ENCODE assay signal across 21 cellular contexts in genomic region chr4:177301127-177301639, GRCh38. TPM values are rescaled to one million over a fixed set of nuclear protein-coding genes. Genes with fewer than 3 reads are reported as not detected.
DNase-seq lines count a peak whose midpoint lies in the region; ATAC-seq and TF ChIP-seq lines count a peak whose summit lies in the region.
"Had no signal": no experiment of that assay in that cellular context is flagged by ENCODE, and none has a peak within 500 bp of the region (broad histone marks: within the 10 kb centered on the region; RNA-seq: fewer than 3 reads in every experiment).

No MANE protein-coding gene starts in this region.

- no peak overlapping the region for H3K27ac Mint-ChIP-seq in activated CD4-positive, alpha-beta T cell treated with anti-CD3 and anti-CD28 coated beads, Interleukin-2, amount 10 ng/mL, durations not matched to agents 24 days and 14 days
- H3K27ac Mint-ChIP-seq: activated naive CD8-positive, alpha-beta T cell treated with anti-CD3 and anti-CD28 coated beads for 36 hours; brain; natural killer cell; stimulated activated effector memory CD8-positive, alpha-beta T cell treated with anti-CD3 and anti-CD28 coated beads, Interleukin-12 subunit alpha, Interleukin-12 subunit beta, amount 100 ng/mL, for 72 hours had no signal

- H3K36me3 ChIP-seq in Loucy (ENCODE audit: insufficient read depth, low read length): no peaks in the 10 kb centered on the region
- no peaks in the 10 kb centered on the region for H3K36me3 ChIP-seq in OCI-LY7 (ENCODE audit: insufficient read depth, low read length)
- H3K36me3 ChIP-seq: BLaER1 treated with 17β-estradiol and CSF1 and Interleukin-3, amounts not matched to agents 10 nM and 100 nM; Peyer's patch had no signal

- H3K79me2 ChIP-seq in Loucy (ENCODE audit: insufficient read depth, low read length): no peaks in the 10 kb centered on the region
- H3K79me2 ChIP-seq in OCI-LY7 (ENCODE audit: insufficient read depth, low read depth, low read length): no peaks in the 10 kb centered on the region

- no TSS peak for BruUV-seq in OCI-LY7 (replicated peaks; lab: Mats Ljungman, UMichigan)

- H3K36me3 Mint-ChIP-seq in activated CD4-positive, alpha-beta T cell treated with anti-CD3 and anti-CD28 coated beads, Interleukin-2, amount 10 ng/mL, durations not matched to agents 24 days and 14 days (ENCODE audit: low read depth): peaks cover 2% of the 10 kb centered on the region
- H3K36me3 Mint-ChIP-seq: activated naive CD8-positive, alpha-beta T cell treated with anti-CD3 and anti-CD28 coated beads for 36 hours; brain; natural killer cell; stimulated activated effector memory CD8-positive, alpha-beta T cell treated with anti-CD3 and anti-CD28 coated beads, Interleukin-12 subunit alpha, Interleukin-12 subunit beta, amount 100 ng/mL, for 72 hours had no signal

- H3F3A ChIP-seq in Loucy (ENCODE audit: low read depth): no peaks in the 10 kb centered on the region

- intact Hi-C loops in OCI-LY7 (cut with micrococcal nuclease; ENCODE audit: unreplicated experiment): no loop called here
- intact Hi-C loops in activated CD4-positive, alpha-beta T cell treated with anti-CD3 and anti-CD28 coated beads, Interleukin-2, amount 10 ng/mL, durations not matched to agents 24 days and 14 days (cut with micrococcal nuclease): no loop called here

- H3K4me1 ChIP-seq in Loucy (ENCODE audit: insufficient read depth, low read length, poor library complexity, severe bottlenecking) (no peaks in the 10 kb centered on the region), OCI-LY7 (ENCODE audit: insufficient read depth, low read length, poor library complexity, severe bottlenecking) (no peaks in the 10 kb centered on the region)
- H3K4me1 ChIP-seq: Peyer's patch had no signal

- H3K9ac ChIP-seq in Loucy (ENCODE audit: low read depth, low read length, poor library complexity, severe bottlenecking): no peak overlapping the region
- H3K9ac ChIP-seq: BLaER1 treated with 17β-estradiol and CSF1 and Interleukin-3, amounts not matched to agents 10 nM and 100 nM; SK-N-SH had no signal

- CTCF ChIA-PET in OCI-LY7 (lab: Charles Lee; ENCODE audit: unreplicated experiment): interaction anchor here (1.4 kb wide), 1 partner anchor 9 kb away, joined by 6 read pairs; the partner anchor contains the start of gene NEIL3

- ATAC-seq in GM18868 (IDR thresholded peaks at IDR 0.05; ENCODE audit: unreplicated experiment) (peak; percentile 53), HG02973 (IDR thresholded peaks at IDR 0.05; ENCODE audit: unreplicated experiment) (no peak)
- ATAC-seq: left lobe of liver; natural killer cell; stimulated activated effector memory CD8-positive, alpha-beta T cell treated with anti-CD3 and anti-CD28 coated beads, Interleukin-12 subunit alpha, Interleukin-12 subunit beta, amount 100 ng/mL, for 72 hours had no signal

- H3K9me2 ChIP-seq in Loucy (replicated peaks; ENCODE audit: low read depth, low read length) (no peaks in the 10 kb centered on the region), OCI-LY7 (ENCODE audit: insufficient read depth, low read length) (no peaks in the 10 kb centered on the region; the same call in 1 of the 2 replicates)
- H3K9me2 ChIP-seq: SK-N-SH had no signal

- POLR2A ChIA-PET in OCI-LY7 (lab: Charles Lee): interaction anchor here (1.1 to 1.9 kb wide), 2 partner anchors 9 to 13 kb away, joined by 4 to 7 read pairs; no protein-coding TSS in a partner anchor

- H3K9me3 ChIP-seq in Loucy (ENCODE audit: insufficient read depth, low read depth, low read length): peaks cover 5% of the 10 kb centered on the region; the same call in 1 of the 2 replicates
- H3K9me3 ChIP-seq in OCI-LY7 (ENCODE audit: low read length): peaks cover 9% of the 10 kb centered on the region

- H3K4me1 Mint-ChIP-seq in activated CD4-positive, alpha-beta T cell treated with anti-CD3 and anti-CD28 coated beads, Interleukin-2, amount 10 ng/mL, durations not matched to agents 24 days and 14 days: no peaks in the 10 kb centered on the region
- H3K4me1 Mint-ChIP-seq: activated naive CD8-positive, alpha-beta T cell treated with anti-CD3 and anti-CD28 coated beads for 36 hours; brain; natural killer cell; stimulated activated effector memory CD8-positive, alpha-beta T cell treated with anti-CD3 and anti-CD28 coated beads, Interleukin-12 subunit alpha, Interleukin-12 subunit beta, amount 100 ng/mL, for 72 hours had no signal

- no peak for DNase-seq in OCI-LY7 (ENCODE audit: low spot score)
- no peak for DNase-seq in coronary artery (ENCODE audit: low spot score)
- no peak for DNase-seq in NCI-H2081 treated with DMSO at 0.1 percent for 48 hours (lab: John Stamatoyannopoulos, UW)
- DNase-seq in activated CD4-positive, alpha-beta T cell treated with anti-CD3 and anti-CD28 coated beads, Interleukin-2, amount 10 ng/mL, durations not matched to agents 24 days and 14 days: no peak
- DNase-seq in hepatic stellate cell (ENCODE audit: low spot score): no peak
- DNase-seq: activated naive CD8-positive, alpha-beta T cell treated with anti-CD3 and anti-CD28 coated beads for 36 hours; natural killer cell; NCI-H1436; NCI-H2171; NCI-H526; Peyer's patch; posterior cingulate gyrus; SK-N-SH; T1000 had no signal

- H3K9me3 Mint-ChIP-seq in activated CD4-positive, alpha-beta T cell treated with anti-CD3 and anti-CD28 coated beads, Interleukin-2, amount 10 ng/mL, durations not matched to agents 24 days and 14 days: peaks cover 7% of the 10 kb centered on the region
- H3K9me3 Mint-ChIP-seq: stimulated activated effector memory CD8-positive, alpha-beta T cell treated with anti-CD3 and anti-CD28 coated beads, Interleukin-12 subunit alpha, Interleukin-12 subunit beta, amount 100 ng/mL, for 72 hours had no signal

- no peaks in the 10 kb centered on the region for H3K27me3 ChIP-seq in Loucy (ENCODE audit: insufficient read depth, low read length, poor library complexity, severe bottlenecking)
- H3K27me3 ChIP-seq: BLaER1 treated with 17β-estradiol and CSF1 and Interleukin-3, amounts not matched to agents 10 nM and 100 nM; Peyer's patch had no signal

- no peaks in the 10 kb centered on the region for H4K20me1 ChIP-seq in Loucy (ENCODE audit: insufficient read depth, low read length, poor library complexity, severe bottlenecking)
- H4K20me1 ChIP-seq in OCI-LY7 (ENCODE audit: insufficient read depth, low read length): no peaks in the 10 kb centered on the region
- H4K20me1 ChIP-seq: BLaER1 treated with 17β-estradiol and CSF1 and Interleukin-3, amounts not matched to agents 10 nM and 100 nM had no signal

- TF ChIP-seq CTCF in Loucy (conservative IDR thresholded peaks at IDR 0.05; ENCODE audit: low read length): no peak
- TF ChIP-seq CTCF in OCI-LY7 (conservative IDR thresholded peaks at IDR 0.05; ENCODE audit: low read length): no peak
- TF ChIP-seq CTCF in coronary artery (IDR thresholded peaks at IDR 0.05): no peak

- H3K4me3 ChIP-seq in Loucy (ENCODE audit: low read length, poor library complexity, severe bottlenecking) (no peak overlapping the region), OCI-LY7 (ENCODE audit: low read depth, low read length, poor library complexity, severe bottlenecking) (no peak overlapping the region), coronary artery (no peak overlapping the region)
- H3K4me3 ChIP-seq: BLaER1 treated with 17β-estradiol and CSF1 and Interleukin-3, amounts not matched to agents 10 nM and 100 nM; Peyer's patch had no signal

- no peak overlapping the region for H3K4me3 Mint-ChIP-seq in activated CD4-positive, alpha-beta T cell treated with anti-CD3 and anti-CD28 coated beads, Interleukin-2, amount 10 ng/mL, durations not matched to agents 24 days and 14 days
- H3K4me3 Mint-ChIP-seq: activated naive CD8-positive, alpha-beta T cell treated with anti-CD3 and anti-CD28 coated beads for 36 hours; brain; natural killer cell; stimulated activated effector memory CD8-positive, alpha-beta T cell treated with anti-CD3 and anti-CD28 coated beads, Interleukin-12 subunit alpha, Interleukin-12 subunit beta, amount 100 ng/mL, for 72 hours had no signal

- H3K27ac ChIP-seq in OCI-LY7 (ENCODE audit: low read depth, low read length, poor library complexity, severe bottlenecking) (no peak overlapping the region), coronary artery (peak overlapping the region; percentile 18 to 75)
- H3K27ac ChIP-seq: BLaER1 treated with 17β-estradiol and CSF1 and Interleukin-3, amounts not matched to agents 10 nM and 100 nM; Peyer's patch had no signal

- H3K4me2 ChIP-seq in Loucy (ENCODE audit: low read depth, low read length, poor library complexity, severe bottlenecking): no peak overlapping the region
- no peak overlapping the region for H3K4me2 ChIP-seq in OCI-LY7 (ENCODE audit: low read length)
- H3K4me2 ChIP-seq: BLaER1 treated with 17β-estradiol and CSF1 and Interleukin-3, amounts not matched to agents 10 nM and 100 nM; SK-N-SH had no signal

- H3K27me3 Mint-ChIP-seq in activated CD4-positive, alpha-beta T cell treated with anti-CD3 and anti-CD28 coated beads, Interleukin-2, amount 10 ng/mL, durations not matched to agents 24 days and 14 days: peaks cover 2% of the 10 kb centered on the region
- H3K27me3 Mint-ChIP-seq: activated naive CD8-positive, alpha-beta T cell treated with anti-CD3 and anti-CD28 coated beads for 36 hours; brain had no signal

- 0 out of 2 replicates have a peak overlapping the region, but pooled peaks have one; percentile 43 for H2AFZ ChIP-seq in Loucy (ENCODE audit: low read length)
- H2AFZ ChIP-seq in OCI-LY7 (ENCODE audit: low read length): 0 out of 2 replicates have a peak overlapping the region, but pooled peaks have one; percentile 14

RNA-seq across cellular contexts. Expression of gene NEIL3, which starts 8.5 kb away (rescaled TPM):
- 16.8 and 19.1 TPM in 2 replicates for total RNA-seq in OCI-LY7 (2014; rRNA removed; shearing (Covaris generic))
- total RNA-seq in OCI-LY7 (2022): 22.9 and 24.6 TPM in 2 replicates
- 15.5 and 17.0 TPM in 2 replicates for total RNA-seq in activated CD4-positive, alpha-beta T cell treated with anti-CD3 and anti-CD28 coated beads, Interleukin-2, amount 10 ng/mL, durations not matched to agents 24 days and 14 days
